In genomic region chr2:63249146-63249545, GRCh38 we compare ENCODE assay signal across 15 cellular contexts.
A peak's percentile ranks its signal among the peaks of the same experiment; 100 is the strongest.
DNase-seq lines count a peak whose midpoint lies in the region; TF ChIP-seq lines count a peak whose summit lies in the region.
"Had no signal": no experiment of that assay in that cellular context is flagged by ENCODE, and none has a peak within 500 bp of the region (broad histone marks: within the 10 kb centered on the region; RNA-seq: fewer than 3 reads in every experiment).

No MANE protein-coding gene starts in this region.

- DNase-seq in NCI-H748 (lab: John Stamatoyannopoulos, UW; ENCODE audit: unreplicated experiment) (peak; percentile 0), NCI-H748 treated with DMSO at 0.1 percent for 48 hours (lab: John Stamatoyannopoulos, UW) (no peak), amniotic epithelial cell (ENCODE audit: low read depth) (peak; percentile 13), epithelial cell of esophagus (ENCODE audit: low read depth) (peak; percentile 3), neuronal stem cell (ENCODE audit: low spot score) (peak; percentile 2), spleen (no peak), mesenteric fat pad (ENCODE audit: low spot score) (no peak)
- no peak for DNase-seq in activated CD4-positive, alpha-beta T cell treated with anti-CD3 and anti-CD28 coated beads, Interleukin-2, amount 10 ng/mL, durations not matched to agents 24 days and 14 days
- DNase-seq: AML-193; CD4-positive, CD25-positive, alpha-beta regulatory T cell; DMS53; GOT3 had no signal

- H3K36me3 ChIP-seq in neuronal stem cell (replicated peaks in 1 of 2; ENCODE audit: control insufficient read depth in 2 of 2, insufficient read depth in 2 of 2, low read length in 2 of 2) (no peaks in the 10 kb centered on the region), spleen (no peaks in the 10 kb centered on the region)
- H3K36me3 ChIP-seq: BLaER1, HAP-1 had no signal

- WGBS in neuronal stem cell (ENCODE audit: extremely low coverage in 2 of 2, insufficient read length in 2 of 2, insufficient replicate concordance in 1 of 2), 2 donors: no CpG with 5 or more reads among the region's 2 CpGs
- WGBS in spleen, 5 donors: 89 to 99% (median 95%) methylated on average over 2 of the region's 2 CpGs

- no peak overlapping the region for H3K14ac ChIP-seq in neuronal stem cell (ENCODE audit: low read length)

- H3K18ac ChIP-seq in neuronal stem cell (ENCODE audit: low read length): no peak overlapping the region

- no peak overlapping the region for H3K4ac ChIP-seq in neuronal stem cell (ENCODE audit: low read length)

- no peak overlapping the region for H2BK120ac ChIP-seq in neuronal stem cell (ENCODE audit: low read depth, low read length)

- no peak for TF ChIP-seq POLR2A in spleen (IDR thresholded peaks at IDR 0.05)

- TF ChIP-seq CTCF in epithelial cell of esophagus (IDR thresholded peaks at IDR 0.05; ENCODE audit: insufficient read depth, low read depth, low read length, missing control alignments): no peak
- TF ChIP-seq CTCF in spleen (IDR thresholded peaks at IDR 0.05 in 8 of 11, conservative IDR thresholded peaks at IDR 0.05 in 3 of 11): no peak

- no peak overlapping the region for H3K9ac ChIP-seq in neuronal stem cell (ENCODE audit: low read depth, low read length, poor library complexity)
- H3K9ac ChIP-seq: BLaER1 had no signal

- no peaks in the 10 kb centered on the region for H3K36me3 Mint-ChIP-seq in activated CD4-positive, alpha-beta T cell treated with anti-CD3 and anti-CD28 coated beads, Interleukin-2, amount 10 ng/mL, durations not matched to agents 24 days and 14 days (ENCODE audit: low read depth)

- no peaks in the 10 kb centered on the region for H3K27me3 Mint-ChIP-seq in activated CD4-positive, alpha-beta T cell treated with anti-CD3 and anti-CD28 coated beads, Interleukin-2, amount 10 ng/mL, durations not matched to agents 24 days and 14 days
- H3K27me3 Mint-ChIP-seq: CD4-positive, CD25-positive, alpha-beta regulatory T cell had no signal

- no peaks in the 10 kb centered on the region for H3K27me3 ChIP-seq in neuronal stem cell (ENCODE audit: control insufficient read depth in 3 of 3, insufficient read depth in 3 of 3, low read depth in 1 of 3, low read length in 3 of 3)
- no peaks in the 10 kb centered on the region for H3K27me3 ChIP-seq in spleen (replicated peaks in 1 of 7)
- H3K27me3 ChIP-seq: BLaER1 had no signal

- H3K4me3 ChIP-seq in epithelial cell of esophagus (ENCODE audit: low read length) (no peak overlapping the region), neuronal stem cell (ENCODE audit: low read length in 2 of 2) (no peak overlapping the region), spleen (no peak overlapping the region)
- H3K4me3 ChIP-seq: BLaER1, HAP-1 had no signal

- no peak overlapping the region for H3K4me2 ChIP-seq in neuronal stem cell (ENCODE audit: insufficient read depth, low read length, poor library complexity, severe bottlenecking)
- H3K4me2 ChIP-seq: BLaER1 had no signal

- H2BK12ac ChIP-seq in neuronal stem cell (ENCODE audit: low read length): no peak overlapping the region

- no peak overlapping the region for H2BK5ac ChIP-seq in neuronal stem cell (ENCODE audit: low read length)

- no peak overlapping the region for H2BK15ac ChIP-seq in neuronal stem cell (ENCODE audit: low read length)

- H3K27ac ChIP-seq in neuronal stem cell (replicated peaks; ENCODE audit: low read length) (no peak overlapping the region), spleen (no peak overlapping the region)
- H3K27ac ChIP-seq: 22Rv1, BLaER1 had no signal

- no peak overlapping the region for H4K91ac ChIP-seq in neuronal stem cell (ENCODE audit: low read depth, low read length, poor library complexity)

- H3K4me1 ChIP-seq in neuronal stem cell (ENCODE audit: control insufficient read depth in 2 of 2, insufficient read depth in 1 of 2, low read depth in 1 of 2, low read length in 2 of 2) (no peaks in the 10 kb centered on the region), spleen (no peaks in the 10 kb centered on the region)
- H3K4me1 ChIP-seq: BLaER1, HAP-1 had no signal

- intact Hi-C loops in activated CD4-positive, alpha-beta T cell treated with anti-CD3 and anti-CD28 coated beads, Interleukin-2, amount 10 ng/mL, durations not matched to agents 24 days and 14 days (cut with micrococcal nuclease): no loop called here
- intact Hi-C loops in spleen (cut with DNase I; ENCODE audit: low total_unique reads): no loop called here

- no peaks in the 10 kb centered on the region for H3K79me1 ChIP-seq in neuronal stem cell (ENCODE audit: low read depth, low read length)

- no peak overlapping the region for H2AK5ac ChIP-seq in neuronal stem cell (ENCODE audit: low read depth, low read length)

- H3K4me1 Mint-ChIP-seq in activated CD4-positive, alpha-beta T cell treated with anti-CD3 and anti-CD28 coated beads, Interleukin-2, amount 10 ng/mL, durations not matched to agents 24 days and 14 days: peaks cover 3% of the 10 kb centered on the region
- H3K4me1 Mint-ChIP-seq: CD4-positive, CD25-positive, alpha-beta regulatory T cell had no signal

- H3K27ac Mint-ChIP-seq in activated CD4-positive, alpha-beta T cell treated with anti-CD3 and anti-CD28 coated beads, Interleukin-2, amount 10 ng/mL, durations not matched to agents 24 days and 14 days: no peak overlapping the region
- H3K27ac Mint-ChIP-seq: CD4-positive, CD25-positive, alpha-beta regulatory T cell had no signal

- no peak overlapping the region for H3K23ac ChIP-seq in neuronal stem cell (ENCODE audit: low read depth, low read length, poor library complexity)

- H3K9me3 Mint-ChIP-seq in activated CD4-positive, alpha-beta T cell treated with anti-CD3 and anti-CD28 coated beads, Interleukin-2, amount 10 ng/mL, durations not matched to agents 24 days and 14 days: peaks cover 16% of the 10 kb centered on the region

- H4K8ac ChIP-seq in neuronal stem cell (ENCODE audit: low read depth, low read length): no peak overlapping the region

- no peak overlapping the region for H2AFZ ChIP-seq in neuronal stem cell (ENCODE audit: low read length)

- H3K9me3 ChIP-seq in neuronal stem cell (replicated peaks in 1 of 2; ENCODE audit: control insufficient read depth in 2 of 2, insufficient read depth in 1 of 2, low read depth in 1 of 2, low read length in 2 of 2): peaks cover 0 to 3% of the 10 kb centered on the region in 2 donors
- H3K9me3 ChIP-seq in spleen: peaks cover 0 to 21% (median 2%) of the 10 kb centered on the region in 8 donors
- H3K9me3 ChIP-seq: HAP-1 had no signal

- no peak overlapping the region for H3K4me3 Mint-ChIP-seq in activated CD4-positive, alpha-beta T cell treated with anti-CD3 and anti-CD28 coated beads, Interleukin-2, amount 10 ng/mL, durations not matched to agents 24 days and 14 days
- H3K4me3 Mint-ChIP-seq: CD4-positive, CD25-positive, alpha-beta regulatory T cell had no signal

Comparison
In these comparisons a context has a peak if more than half of its experiments do, and no peak if none do; other contexts are left out.
1. DNase-seq: peak in NCI-H748 (single experiment), amniotic epithelial cell (single experiment), epithelial cell of esophagus (single experiment) and neuronal stem cell (single experiment); none in NCI-H748 treated with DMSO at 0.1 percent for 48 hours (single experiment), activated CD4-positive, alpha-beta T cell treated with anti-CD3 and anti-CD28 coated beads, Interleukin-2, amount 10 ng/mL, durations not matched to agents 24 days and 14 days (single experiment), spleen (single experiment) and mesenteric fat pad (single experiment).